8 cellular contexts compared by ENCODE assay signal in the genomic region with DNA sequence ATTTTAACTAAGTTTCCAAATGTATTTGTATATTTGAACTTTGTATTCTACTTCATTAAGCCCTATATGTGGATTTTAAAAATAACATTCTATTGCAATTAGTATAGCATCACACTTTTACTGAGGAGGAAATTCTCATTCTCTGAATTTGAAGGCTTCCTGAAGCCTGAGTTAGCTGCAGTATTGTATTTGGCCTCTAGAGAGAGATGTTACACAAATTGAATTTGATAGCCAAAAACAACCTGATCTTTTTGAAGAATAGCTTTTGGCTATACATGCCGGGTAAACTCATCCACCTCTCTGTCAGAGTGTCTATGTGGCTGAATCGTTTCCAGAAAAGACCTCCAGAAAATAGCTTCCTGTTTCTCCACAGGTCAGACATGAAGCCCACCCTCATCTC.
DNase-seq lines count a peak whose midpoint lies in the region; ATAC-seq and TF ChIP-seq lines count a peak whose summit lies in the region.

No MANE protein-coding gene starts in this region.

- H3K4me3 ChIP-seq in ascending aorta: no peak overlapping the region
- H3K4me3 ChIP-seq in mesendoderm (ENCODE audit: low read length): no peak overlapping the region

- H3K4me1 ChIP-seq in ascending aorta (no peaks in the 10 kb centered on the region), mesendoderm (ENCODE audit: control insufficient read depth, low read depth, low read length) (no peaks in the 10 kb centered on the region)

- no peak overlapping the region for H3K56ac ChIP-seq in mesendoderm (ENCODE audit: low read length)

- no peak overlapping the region for H3K4me2 ChIP-seq in mesendoderm (ENCODE audit: low read length)

- H3K79me2 ChIP-seq in mesendoderm (ENCODE audit: control insufficient read depth, insufficient read depth, low read length): no peaks in the 10 kb centered on the region

- H3K27ac ChIP-seq in ascending aorta: no peak overlapping the region
- no peak overlapping the region for H3K27ac ChIP-seq in mesendoderm (ENCODE audit: low read depth, low read length)

- no peak overlapping the region for H2AK5ac ChIP-seq in mesendoderm (ENCODE audit: low read length)

- no peak overlapping the region for H3K9ac ChIP-seq in mesendoderm (ENCODE audit: low read length)

- H2BK5ac ChIP-seq in mesendoderm (ENCODE audit: low read length): no peak overlapping the region

- peak in 2 of 3 experiments; percentile 15 to 19 for TF ChIP-seq CTCF in ascending aorta (IDR thresholded peaks at IDR 0.05)

- intact Hi-C loops in ascending aorta (cut with DNase I): no loop called here

- H3K36me3 ChIP-seq in ascending aorta (no peaks in the 10 kb centered on the region), mesendoderm (ENCODE audit: control insufficient read depth, insufficient read depth, low read length) (no peaks in the 10 kb centered on the region)

- no peak overlapping the region for H3K4ac ChIP-seq in mesendoderm (ENCODE audit: low read depth, low read length)

- DNase-seq in DMS114 treated with DMSO at 0.1 percent for 48 hours (lab: John Stamatoyannopoulos, UW; ENCODE audit: unreplicated experiment): peak; percentile 8
- peak; percentile 48 to 58 for DNase-seq in Kasumi-1 (lab: John Stamatoyannopoulos, UW)
- DNase-seq in ascending aorta (ENCODE audit: low spot score in 2 of 2): no peak
- DNase-seq in mesendoderm: peak; percentile 15
- no peak for DNase-seq in NCI-H446 treated with DMSO at 0.1 percent for 48 hours (lab: John Stamatoyannopoulos, UW)
- DNase-seq in EL: no peak
- DNase-seq in 8988T: no peak

- no peak for ATAC-seq in GM21423 (IDR thresholded peaks at IDR 0.05; ENCODE audit: unreplicated experiment)

- no CpG with 5 or more reads among the region's 2 CpGs for WGBS in mesendoderm (ENCODE audit: extremely low coverage, insufficient coverage, low lambda C conversion rate)

- H3K79me1 ChIP-seq in mesendoderm (ENCODE audit: low read length): no peaks in the 10 kb centered on the region

- no peaks in the 10 kb centered on the region for H3K9me3 ChIP-seq in ascending aorta

- no peak overlapping the region for H3K18ac ChIP-seq in mesendoderm (ENCODE audit: low read length)

- no peak overlapping the region for H4K8ac ChIP-seq in mesendoderm (ENCODE audit: low read depth, low read length)

- no peak overlapping the region for H2BK120ac ChIP-seq in mesendoderm (ENCODE audit: low read depth, low read length)

- no peak overlapping the region for H3K23ac ChIP-seq in mesendoderm (ENCODE audit: low read length)

- H2BK15ac ChIP-seq in mesendoderm (replicated peaks; ENCODE audit: low read depth): no peak overlapping the region

- H4K5ac ChIP-seq in mesendoderm (ENCODE audit: low read length): no peak overlapping the region

- H3K27me3 ChIP-seq in ascending aorta (no peaks in the 10 kb centered on the region), mesendoderm (ENCODE audit: insufficient read depth, low read length, poor library complexity) (no peaks in the 10 kb centered on the region)

Comparison
In these comparisons a context has a peak if more than half of its experiments do, and no peak if none do; other contexts are left out.
1. DNase-seq: peak in DMS114 treated with DMSO at 0.1 percent for 48 hours (single experiment), Kasumi-1 (2 of 2) and mesendoderm (single experiment); none in ascending aorta (0 of 2), NCI-H446 treated with DMSO at 0.1 percent for 48 hours (single experiment), EL (single experiment) and 8988T (single experiment).